Comparison of ENCODE assay signal across 28 cellular contexts in genomic region chr2:190976521-190976920, GRCh38. TPM values are rescaled to one million over a fixed set of nuclear protein-coding genes. Genes with fewer than 3 reads are reported as not detected.
DNase-seq lines count a peak whose midpoint lies in the region; ATAC-seq, FAIRE-seq and TF ChIP-seq lines count a peak whose summit lies in the region.
"Had no signal": no experiment of that assay in that cellular context is flagged by ENCODE, and none has a peak within 500 bp of the region (broad histone marks: within the 10 kb centered on the region; RNA-seq: fewer than 3 reads in every experiment).

No MANE protein-coding gene starts in this region.

- no peak for FAIRE-seq in GM12878 (lab: Jason Lieb, UNC)

- intact Hi-C loops in activated CD4-positive, alpha-beta T cell treated with anti-CD3 and anti-CD28 coated beads for 36 hours (cut with DNase I, micrococcal nuclease), result loop anchor here in 1 of 2 experiments (2.0 kb wide), 1 partner anchor 16 kb away; no protein-coding TSS in a partner anchor
- intact Hi-C loops in activated CD8-positive, alpha-beta T cell treated with anti-CD3 and anti-CD28 coated beads for 36 hours (cut with micrococcal nuclease), result no loop called here
- intact Hi-C loops in GM12878 (cut with micrococcal nuclease; ENCODE audit: unreplicated experiment), result no loop called here

- no peak overlapping the region for H3K4me3 ChIP-seq in CD4-positive, CD25-positive, alpha-beta regulatory T cell (ENCODE audit: low read depth, low read length)
- H3K4me3 ChIP-seq in GM12878, result no peak overlapping the region
- H3K4me3 ChIP-seq: HAP-1, lung, SJSA1 had no signal

- H4K20me1 ChIP-seq in GM12878 (ENCODE audit: control insufficient read depth, insufficient read depth), result peaks cover 17% of the 10 kb centered on the region

- H3K9me3 Mint-ChIP-seq in activated CD4-positive, alpha-beta T cell treated with anti-CD3 and anti-CD28 coated beads for 36 hours (ENCODE audit: low read depth), result no peaks in the 10 kb centered on the region
- H3K9me3 Mint-ChIP-seq in CD4-positive, CD25-positive, alpha-beta regulatory T cell, result no peaks in the 10 kb centered on the region
- H3K9me3 Mint-ChIP-seq in activated CD8-positive, alpha-beta T cell treated with anti-CD3 and anti-CD28 coated beads for 36 hours, result no peaks in the 10 kb centered on the region
- H3K9me3 Mint-ChIP-seq: effector memory CD8-positive, alpha-beta T cell; natural killer cell treated with Interleukin-12 subunit alpha and Interleukin-12 subunit beta and Interleukin-15 and Interleukin-18, amount 100 ng/mL, for 72 hours; type B pancreatic cell; WTC11 had no signal

- BruUV-seq in GM12878 (replicated peaks; lab: Mats Ljungman, UMichigan), result no TSS peak

- no peak for DNase-seq in activated CD4-positive, alpha-beta T cell treated with anti-CD3 and anti-CD28 coated beads for 36 hours
- DNase-seq in activated CD4-positive, alpha-beta T cell treated with anti-CD3 and anti-CD28 coated beads for 4 hours, result no peak
- DNase-seq in CD4-positive, CD25-positive, alpha-beta regulatory T cell, result no peak
- DNase-seq in activated CD8-positive, alpha-beta T cell treated with anti-CD3 and anti-CD28 coated beads for 36 hours, result no peak
- no peak for DNase-seq in GM12878 (ENCODE audit: low read depth, low spot score)
- DNase-seq in C1 segment of cervical spinal cord (lab: John Stamatoyannopoulos, UW), result no peak
- DNase-seq in SKM-1 treated with dmso at 0.1 percent for 144 hours (lab: John Stamatoyannopoulos, UW; ENCODE audit: unreplicated experiment), result no peak
- DNase-seq: 8988T; caudate nucleus; cortex of kidney; DMS 273 treated with DMSO at 0.1 percent for 48 hours; effector memory CD8-positive, alpha-beta T cell; hypothalamus; KBM-7; NCI-H1105; NCI-H187; NCI-H526; OCI-M1; stimulated activated CD4-positive, alpha-beta T cell treated with anti-CD3 and anti-CD28 coated beads, Interleukin-15, amount 100 ng/mL, for 24 hours; stimulated activated CD4-positive, alpha-beta T cell treated with anti-CD3 and anti-CD28 coated beads, Interleukin-4, amount 100 ng/mL, for 4 hours had no signal

- no peaks in the 10 kb centered on the region for H3K27me3 ChIP-seq in CD4-positive, CD25-positive, alpha-beta regulatory T cell (ENCODE audit: control insufficient read depth, insufficient read depth, low read length)
- H3K27me3 ChIP-seq in GM12878 (replicated peaks in 1 of 2; ENCODE audit: control insufficient read depth in 2 of 2, insufficient read depth in 2 of 2, low read length in 1 of 2), result no peaks in the 10 kb centered on the region
- H3K27me3 ChIP-seq: SJSA1 had no signal

- WGBS in GM12878 (ENCODE audit: insufficient coverage, insufficient replicate concordance, low lambda C conversion rate, missing lambda C conversion rate), result 100% methylated on average over 2 of the region's 2 CpGs

- H3K4me2 ChIP-seq in GM12878 (ENCODE audit: control insufficient read depth, insufficient read depth), result no peak overlapping the region

- RAD21 ChIA-PET in GM12878 (lab: Charles Lee; ENCODE audit: unreplicated experiment), result interaction anchor here (1.0 kb wide), 1 partner anchor 12 kb away, joined by 3 read pairs; no protein-coding TSS in a partner anchor

- no peak for TF ChIP-seq EP300 in GM12878 (IDR thresholded peaks at IDR 0.05; ENCODE audit: borderline replicate concordance in 1 of 2, control insufficient read depth in 1 of 2, low read depth in 2 of 2, low read length in 2 of 2)

- no peaks in the 10 kb centered on the region for H3K79me2 ChIP-seq in GM12878 (ENCODE audit: control insufficient read depth, insufficient read depth, low read length)

- H3K9ac ChIP-seq in GM12878 (ENCODE audit: control insufficient read depth, insufficient read depth, low read length), result no peak overlapping the region

- no peak for TF ChIP-seq RAD21 in GM12878 (IDR thresholded peaks at IDR 0.05; ENCODE audit: insufficient read depth, low read depth, low read length)

- ATAC-seq in activated CD4-positive, alpha-beta T cell treated with anti-CD3 and anti-CD28 coated beads for 36 hours, result no peak
- no peak for ATAC-seq in CD4-positive, CD25-positive, alpha-beta regulatory T cell (ENCODE audit: low read depth in 2 of 2)
- ATAC-seq in activated CD8-positive, alpha-beta T cell treated with anti-CD3 and anti-CD28 coated beads for 36 hours, result no peak
- ATAC-seq in GM12878 (no peak), GM18861 (IDR thresholded peaks at IDR 0.05; ENCODE audit: unreplicated experiment) (no peak)
- ATAC-seq: effector memory CD8-positive, alpha-beta T cell; natural killer cell treated with Interleukin-12 subunit alpha and Interleukin-12 subunit beta and Interleukin-15 and Interleukin-18, amount 100 ng/mL, for 72 hours; WTC11 had no signal

- no peaks in the 10 kb centered on the region for H3K9me3 ChIP-seq in CD4-positive, CD25-positive, alpha-beta regulatory T cell (ENCODE audit: control insufficient read depth in 2 of 2, low read length in 2 of 2)
- no peaks in the 10 kb centered on the region for H3K9me3 ChIP-seq in GM12878 (replicated peaks; ENCODE audit: control insufficient read depth, insufficient read depth, low read length)
- H3K9me3 ChIP-seq: HAP-1, SJSA1 had no signal

- no peak overlapping the region for H3K4me3 Mint-ChIP-seq in activated CD4-positive, alpha-beta T cell treated with anti-CD3 and anti-CD28 coated beads for 36 hours
- H3K4me3 Mint-ChIP-seq in CD4-positive, CD25-positive, alpha-beta regulatory T cell, result no peak overlapping the region
- H3K4me3 Mint-ChIP-seq in activated CD8-positive, alpha-beta T cell treated with anti-CD3 and anti-CD28 coated beads for 36 hours, result no peak overlapping the region
- H3K4me3 Mint-ChIP-seq: effector memory CD8-positive, alpha-beta T cell; natural killer cell treated with Interleukin-12 subunit alpha and Interleukin-12 subunit beta and Interleukin-15 and Interleukin-18, amount 100 ng/mL, for 72 hours; type B pancreatic cell; WTC11 had no signal

- TF ChIP-seq CTCF in activated CD8-positive, alpha-beta T cell treated with anti-CD3 and anti-CD28 coated beads for 36 hours (IDR thresholded peaks at IDR 0.05), result no peak
- TF ChIP-seq CTCF in GM12878 (IDR thresholded peaks at IDR 0.05 in 2 of 3, conservative IDR thresholded peaks at IDR 0.05 in 1 of 3; ENCODE audit: control insufficient read depth in 2 of 3, extremely low read depth in 1 of 3, insufficient read depth in 1 of 3, low read depth in 3 of 3, low read length in 3 of 3), result no peak

- H2AFZ ChIP-seq in GM12878 (ENCODE audit: control insufficient read depth, low read depth, low read length), result no peak overlapping the region

- H3K27me3 Mint-ChIP-seq in activated CD4-positive, alpha-beta T cell treated with anti-CD3 and anti-CD28 coated beads for 36 hours, result no peaks in the 10 kb centered on the region
- no peaks in the 10 kb centered on the region for H3K27me3 Mint-ChIP-seq in CD4-positive, CD25-positive, alpha-beta regulatory T cell
- no peaks in the 10 kb centered on the region for H3K27me3 Mint-ChIP-seq in activated CD8-positive, alpha-beta T cell treated with anti-CD3 and anti-CD28 coated beads for 36 hours
- H3K27me3 Mint-ChIP-seq: effector memory CD8-positive, alpha-beta T cell; natural killer cell treated with Interleukin-12 subunit alpha and Interleukin-12 subunit beta and Interleukin-15 and Interleukin-18, amount 100 ng/mL, for 72 hours; type B pancreatic cell had no signal

- peaks cover 98% of the 10 kb centered on the region for H3K36me3 ChIP-seq in CD4-positive, CD25-positive, alpha-beta regulatory T cell (ENCODE audit: control insufficient read depth, insufficient read depth, low read length)
- H3K36me3 ChIP-seq in GM12878 (ENCODE audit: control insufficient read depth in 2 of 2, insufficient read depth in 2 of 2, low read length in 1 of 2), result peaks cover 51 to 91% of the 10 kb centered on the region in 2 experiments

- H3K4me1 ChIP-seq in CD4-positive, CD25-positive, alpha-beta regulatory T cell (ENCODE audit: control insufficient read depth, insufficient read depth, low read length, poor library complexity, severe bottlenecking), result no peaks in the 10 kb centered on the region
- no peaks in the 10 kb centered on the region for H3K4me1 ChIP-seq in GM12878 (ENCODE audit: control insufficient read depth, insufficient read depth, low read length)
- H3K4me1 ChIP-seq: HAP-1 had no signal

- H3K4me1 Mint-ChIP-seq in activated CD4-positive, alpha-beta T cell treated with anti-CD3 and anti-CD28 coated beads for 36 hours, result peaks cover 45% of the 10 kb centered on the region
- peaks cover 5 to 23% (median 17%) of the 10 kb centered on the region in 4 donors for H3K4me1 Mint-ChIP-seq in CD4-positive, CD25-positive, alpha-beta regulatory T cell
- H3K4me1 Mint-ChIP-seq in activated CD8-positive, alpha-beta T cell treated with anti-CD3 and anti-CD28 coated beads for 36 hours (ENCODE audit: low read depth), result peaks cover 49% of the 10 kb centered on the region

- H3K36me3 Mint-ChIP-seq in activated CD4-positive, alpha-beta T cell treated with anti-CD3 and anti-CD28 coated beads for 36 hours (ENCODE audit: low read depth), result peaks cover 87% of the 10 kb centered on the region
- peaks cover 75% of the 10 kb centered on the region for H3K36me3 Mint-ChIP-seq in CD4-positive, CD25-positive, alpha-beta regulatory T cell
- H3K36me3 Mint-ChIP-seq in activated CD8-positive, alpha-beta T cell treated with anti-CD3 and anti-CD28 coated beads for 36 hours (ENCODE audit: low read depth), result peaks cover 88% of the 10 kb centered on the region

- CTCF ChIA-PET in activated CD4-positive, alpha-beta T cell treated with anti-CD3 and anti-CD28 coated beads for 36 hours (lab: Charles Lee), result interaction anchor here (2.0 kb wide), 1 partner anchor 11 kb away, joined by 6 read pairs; no protein-coding TSS in a partner anchor
- CTCF ChIA-PET in activated CD8-positive, alpha-beta T cell treated with anti-CD3 and anti-CD28 coated beads for 36 hours (lab: Charles Lee), result interaction anchor here (1.3 to 1.4 kb wide), 2 partner anchors 52 to 179 kb away, joined by 3 read pairs; no protein-coding TSS in a partner anchor
- CTCF ChIA-PET in GM12878 (lab: Yijun Ruan, JAX), result interaction anchor here (1.1 to 1.3 kb wide), 2 partner anchors 9 to 10 kb away, joined by 3 read pairs; no protein-coding TSS in a partner anchor

- in situ Hi-C loops in GM12878 (cut with MboI), result no loop called here

- H3K27ac Mint-ChIP-seq in activated CD4-positive, alpha-beta T cell treated with anti-CD3 and anti-CD28 coated beads for 36 hours, result peak overlapping the region; percentile 65
- H3K27ac Mint-ChIP-seq in CD4-positive, CD25-positive, alpha-beta regulatory T cell, result peak overlapping the region in 2 of 3 donors; percentile 65 to 85
- H3K27ac Mint-ChIP-seq in activated CD8-positive, alpha-beta T cell treated with anti-CD3 and anti-CD28 coated beads for 36 hours, result peak overlapping the region; percentile 74
- H3K27ac Mint-ChIP-seq: natural killer cell treated with Interleukin-12 subunit alpha and Interleukin-12 subunit beta and Interleukin-15 and Interleukin-18, amount 100 ng/mL, for 72 hours; type B pancreatic cell; WTC11 had no signal

- SMC1A ChIA-PET in GM12878 (lab: Charles Lee; ENCODE audit: uncharacterized antibody, unreplicated experiment), result interaction anchor here (0.9 to 1.3 kb wide), 7 partner anchors 9 to 126 kb away, joined by 3 to 5 read pairs (median 4); no protein-coding TSS in a partner anchor

- TF ChIP-seq POLR2A in GM12878 (IDR thresholded peaks at IDR 0.05; ENCODE audit: low read depth, low read length), result peak; percentile 49

- POLR2A ChIA-PET in activated CD4-positive, alpha-beta T cell treated with anti-CD3 and anti-CD28 coated beads for 36 hours (lab: Charles Lee), result no interaction called here
- POLR2A ChIA-PET in activated CD8-positive, alpha-beta T cell treated with anti-CD3 and anti-CD28 coated beads for 36 hours (lab: Charles Lee), result interaction anchor here (0.9 to 13.0 kb wide), 5 partner anchors 11 to 35 kb away, joined by 3 to 121 read pairs (median 6); no protein-coding TSS in a partner anchor
- POLR2A ChIA-PET in GM12878 (lab: Charles Lee), result no interaction called here

- no peak overlapping the region for H3K27ac ChIP-seq in CD4-positive, CD25-positive, alpha-beta regulatory T cell (ENCODE audit: insufficient read depth, low read length, poor library complexity, severe bottlenecking)
- no peak overlapping the region for H3K27ac ChIP-seq in GM12878 (ENCODE audit: control insufficient read depth, insufficient read depth)
- H3K27ac ChIP-seq: RWPE1, SJSA1 had no signal

RNA-seq across cellular contexts. Expression of gene STAT1, which starts 37.5 kb away (rescaled TPM):
- 100 to 1,000 TPM; 317 to 343 TPM for total RNA-seq in activated CD4-positive, alpha-beta T cell treated with anti-CD3 and anti-CD28 coated beads for 36 hours
- 262 TPM for total RNA-seq in CD4-positive, CD25-positive, alpha-beta regulatory T cell
- 100 to 1,000 TPM; 198 to 331 (median 274) TPM for polyA plus RNA-seq in CD4-positive, CD25-positive, alpha-beta regulatory T cell
- 100 to 1,000 TPM; 293 to 311 TPM for total RNA-seq in activated CD8-positive, alpha-beta T cell treated with anti-CD3 and anti-CD28 coated beads for 36 hours
- total RNA-seq in GM12878 (2013; cell fraction: nucleolus; rRNA removed), result 234 and 236 TPM in 2 replicates
- total RNA-seq in GM12878 (2014; rRNA removed) (266 and 304 TPM in 2 replicates), GM12878 (2014; rRNA removed; fragmentation: Illumina TruSeq; extraction: Trizol) (249 and 277 TPM in 2 replicates), GM12878 (2021) (309 and 336 TPM in 2 replicates)
- polyA plus RNA-seq in GM12878 (2011; ENCODE audit: low read depth), result 185 TPM
- polyA plus RNA-seq in GM12878 (2011; rRNA removed) (398 and 422 TPM in 2 replicates), GM12878 (2014; fragmentation: Illumina TruSeq; extraction: Trizol) (337 and 410 TPM in 2 replicates), GM12878 (2014; fragmentation: Nextera tagmentation; extraction: Ambion mirVana) (100 to 1,000 TPM in 1 of 2 experiments, 10 to 100 TPM in 1; 81.8 to 102 TPM), GM12878 (2014; rRNA removed) (243 and 305 TPM in 2 replicates), GM12878 (2016; fragmentation: Nextera tagmentation; extraction: Ambion mirVana) (100 to 1,000 TPM; 318 to 326 TPM)
- polyA plus RNA-seq in GM12878 (2011; cell fraction: cytosol; rRNA removed), result 272 and 306 TPM in 2 replicates
- 395 and 414 TPM in 2 replicates for polyA plus RNA-seq in GM12878 (2011; cell fraction: nucleus; rRNA removed)
- 237 and 268 TPM in 2 replicates for polyA plus RNA-seq in GM12878 (2012)
- polyA minus RNA-seq in GM12878 (2011; rRNA and poly(A)+ RNA removed), result 452 and 493 TPM in 2 replicates
- 179 and 200 TPM in 2 replicates for polyA minus RNA-seq in GM12878 (2011; cell fraction: cytosol; rRNA and poly(A)+ RNA removed)
- 391 and 520 TPM in 2 replicates for polyA minus RNA-seq in GM12878 (2011; cell fraction: nucleus; rRNA and poly(A)+ RNA removed)
